Comparison of ENCODE assay signal across 11 cellular contexts in the genomic region with DNA sequence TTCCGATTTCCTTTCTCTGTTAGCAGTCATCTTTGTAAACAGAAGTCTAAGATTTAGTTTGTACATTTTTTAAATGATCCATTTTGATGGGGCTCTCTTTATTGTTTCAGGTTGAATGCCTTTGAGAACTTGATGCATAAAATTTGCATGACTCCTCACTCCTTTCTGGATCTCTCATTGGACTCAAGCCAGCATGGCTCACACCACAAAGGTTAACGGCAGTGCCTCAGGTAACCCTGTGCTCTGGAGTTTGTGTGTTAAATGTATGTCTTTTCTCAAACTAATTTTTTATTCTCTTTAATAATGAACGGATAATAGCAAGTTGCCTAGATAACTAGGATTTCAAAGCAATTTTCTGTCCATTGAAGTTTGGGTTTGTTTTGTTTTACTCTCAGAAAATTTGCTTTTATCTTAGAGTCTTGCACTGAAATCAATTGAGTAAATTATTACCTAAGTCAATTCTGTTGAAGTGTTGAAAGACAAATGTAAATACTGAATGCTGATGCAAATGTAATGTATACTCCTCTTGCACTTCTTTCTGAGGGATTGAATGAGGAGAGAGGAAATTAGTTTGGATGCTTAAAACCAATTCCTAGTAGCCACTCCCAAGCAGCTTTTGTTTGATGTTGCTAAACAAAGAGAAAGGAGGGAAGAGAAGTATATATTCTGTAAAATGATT.
A peak's percentile ranks its signal among the peaks of the same experiment; 100 is the strongest.
DNase-seq lines count a peak whose midpoint lies in the region; ATAC-seq and TF ChIP-seq lines count a peak whose summit lies in the region.
"Had no signal": no experiment of that assay in that cellular context is flagged by ENCODE, and none has a peak within 500 bp of the region (broad histone marks: within the 10 kb centered on the region; RNA-seq: fewer than 3 reads in every experiment).

No MANE protein-coding gene starts in this region.

- intact Hi-C loops in spleen (cut with DNase I; ENCODE audit: low total_unique reads): no loop called here

- H3K36me3 ChIP-seq in Peyer's patch (no peaks in the 10 kb centered on the region), spleen (no peaks in the 10 kb centered on the region)

- H3K27me3 ChIP-seq in Peyer's patch (no peaks in the 10 kb centered on the region), foreskin keratinocyte (no peaks in the 10 kb centered on the region), spleen (replicated peaks in 1 of 7) (no peaks in the 10 kb centered on the region)

- TF ChIP-seq POLR2A in Peyer's patch (IDR thresholded peaks at IDR 0.05) (no peak), spleen (IDR thresholded peaks at IDR 0.05) (no peak), GM18505 (IDR thresholded peaks at IDR 0.05; ENCODE audit: borderline replicate concordance, extremely low read depth, insufficient read depth, insufficient read length) (no peak)

- peak; percentile 55 for ATAC-seq in foreskin keratinocyte
- no peak for ATAC-seq in GM18505 (IDR thresholded peaks at IDR 0.05; ENCODE audit: unreplicated experiment)

- H3K4me1 ChIP-seq in Peyer's patch (no peaks in the 10 kb centered on the region), foreskin keratinocyte (peaks cover 64% of the 10 kb centered on the region), spleen (peaks cover 0 to 13% (median 10%) of the 10 kb centered on the region in 6 donors)

- H3K27ac ChIP-seq in Peyer's patch: peak overlapping the region in 3 of 4 donors; percentile 9 to 45 (median 26)
- H3K27ac ChIP-seq in foreskin keratinocyte: peak overlapping the region; percentile 50
- peak overlapping the region in 1 of 8 donors; percentile 28 for H3K27ac ChIP-seq in spleen
- H3K27ac ChIP-seq: 22Rv1 had no signal

- DNase-seq in NCI-H1105 treated with DMSO at 0.1 percent for 48 hours (lab: John Stamatoyannopoulos, UW) (peak; percentile 11), NCI-H1105 (lab: John Stamatoyannopoulos, UW) (no peak), Peyer's patch (no peak), foreskin keratinocyte (peak in 1 of 2 donors; percentile 79), spleen (no peak), germinal center (ENCODE audit: low spot score) (no peak), NCI-H128 (lab: John Stamatoyannopoulos, UW; ENCODE audit: unreplicated experiment) (no peak)
- DNase-seq: left cardiac atrium, RPMI8226 had no signal

- H3K4me3 ChIP-seq in Peyer's patch (peak overlapping the region in 3 of 4 donors; percentile 9 to 50 (median 33)), spleen (peak overlapping the region in 5 of 8 donors; percentile 11 to 59 (median 25))

- WGBS in spleen, 5 donors: 86 to 97% (median 93%) methylated on average over 3 of the region's 3 CpGs

- TF ChIP-seq CTCF in Peyer's patch (IDR thresholded peaks at IDR 0.05) (no peak), foreskin keratinocyte (conservative IDR thresholded peaks at IDR 0.05) (no peak), spleen (IDR thresholded peaks at IDR 0.05 in 8 of 11, conservative IDR thresholded peaks at IDR 0.05 in 3 of 11) (no peak)

- H3K9me3 ChIP-seq in Peyer's patch: no peaks in the 10 kb centered on the region
- H3K9me3 ChIP-seq in spleen: no peaks in the 10 kb centered on the region
